Comparison of ENCODE assay signal across 1 cellular context in the genomic region with DNA sequence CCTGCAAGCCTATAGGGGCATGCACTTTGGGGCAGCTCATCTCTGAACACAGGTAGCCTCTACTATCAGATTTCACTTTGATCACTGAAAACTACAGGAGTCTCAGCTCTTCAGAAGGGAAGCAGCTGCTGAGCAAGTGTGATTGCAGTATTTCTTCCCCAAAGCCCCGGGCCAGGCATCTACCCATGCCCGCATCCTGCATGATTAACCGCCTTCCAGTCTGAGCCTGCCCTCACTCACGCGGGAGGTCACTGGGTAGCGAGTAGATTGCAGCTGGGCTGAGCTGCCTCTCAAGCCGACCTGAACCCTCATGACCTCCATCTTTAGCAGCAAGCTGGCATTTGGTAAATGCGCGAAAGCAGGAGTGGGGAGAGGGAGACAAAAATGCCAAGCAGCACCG.
TF ChIP-seq lines count a peak whose summit lies in the region.

No MANE protein-coding gene starts in this region.

TF ChIP-seq in IMR-90, 13 proteins besides CTCF, POLR2A, EP300 and RAD21 (continued from another document):
- TF ChIP-seq NFE2L2 (IDR thresholded peaks at IDR 0.05; ENCODE audit: low read depth, low read length) = no peak
- TF ChIP-seq MXI1 (IDR thresholded peaks at IDR 0.05; ENCODE audit: borderline replicate concordance, low read depth, low read length) = no peak
- TF ChIP-seq CHD1 (IDR thresholded peaks at IDR 0.05; ENCODE audit: low read depth, low read length) = no peak
